ENCODE assay signal across 21 cellular contexts in the genomic region with DNA sequence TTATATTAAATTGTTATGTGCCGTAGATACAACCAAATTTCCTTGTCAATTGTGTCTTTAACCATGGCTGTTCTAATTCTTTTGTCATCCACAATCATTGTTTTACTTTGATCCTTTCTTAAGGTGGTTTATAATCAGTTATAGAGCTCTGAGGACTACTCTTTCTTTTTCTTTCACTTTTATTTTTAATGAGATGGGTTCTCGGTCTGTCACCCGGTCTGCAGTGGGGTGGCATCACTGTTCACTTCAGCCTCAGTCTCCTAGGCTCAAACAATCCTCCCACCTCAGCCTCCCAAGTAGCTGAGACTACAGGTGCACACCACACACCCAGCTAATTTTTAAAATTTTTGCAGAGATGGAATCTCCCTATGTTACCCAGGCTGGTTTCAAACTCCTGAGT.
"Had no signal": no experiment of that assay in that cellular context is flagged by ENCODE, and none has a peak within 500 bp of the region (broad histone marks: within the 10 kb centered on the region; RNA-seq: fewer than 3 reads in every experiment).

No MANE protein-coding gene starts in this region.

- H3K27me3 Mint-ChIP-seq: memory B cell had no signal

- H3K27ac Mint-ChIP-seq: activated T-helper 1 cell treated with anti-CD3 and anti-CD28 coated beads, Interleukin-12 subunit alpha, Interleukin-12 subunit beta, Interleukin-2, Interleukin-4 antibody, amounts not matched to agents 30 ng/mL and 10 ng/mL and 1 ng/mL, durations not matched to agents 14 hours and 24 hours and 36 hours; memory B cell; nephron progenitor cell had no signal

- H3K4me3 ChIP-seq: gastroesophageal sphincter, testis, vagina had no signal

- H2AFZ ChIP-seq: parathyroid adenoma had no signal

- H3K9me3 Mint-ChIP-seq: activated T-helper 1 cell treated with anti-CD3 and anti-CD28 coated beads, Interleukin-12 subunit alpha, Interleukin-12 subunit beta, Interleukin-2, Interleukin-4 antibody, amounts not matched to agents 30 ng/mL and 10 ng/mL and 1 ng/mL, durations not matched to agents 14 hours and 24 hours and 36 hours; memory B cell; nephron progenitor cell had no signal

- H3K4me3 Mint-ChIP-seq: activated T-helper 1 cell treated with anti-CD3 and anti-CD28 coated beads, Interleukin-12 subunit alpha, Interleukin-12 subunit beta, Interleukin-2, Interleukin-4 antibody, amounts not matched to agents 30 ng/mL and 10 ng/mL and 1 ng/mL, durations not matched to agents 14 hours and 24 hours and 36 hours; memory B cell; nephron progenitor cell had no signal

- H3K27me3 ChIP-seq: testis, vagina had no signal

- H3K36me3 ChIP-seq: gastroesophageal sphincter, vagina had no signal

- H3K9me3 ChIP-seq: gastroesophageal sphincter, testis, vagina had no signal

- H3K4me1 ChIP-seq: gastroesophageal sphincter, parathyroid adenoma, testis, vagina had no signal

- DNase-seq: activated CD4-positive, alpha-beta T cell treated with anti-CD3 and anti-CD28 coated beads for 1 hour; activated CD8-positive, alpha-beta memory T cell treated with anti-CD3 and anti-CD28 coated beads, Interleukin-2, amount 50 U/mL, for 48 hours; activated gamma-delta T cell treated with Interleukin-2 at 50 U/mL for 16 hours; cortex of kidney; head of caudate nucleus; hypothalamus; nephron progenitor cell; nucleus accumbens; right cardiac atrium; stimulated activated CD4-positive, alpha-beta T cell treated with anti-CD3 and anti-CD28 coated beads, Interleukin-12 subunit alpha, Interleukin-12 subunit beta, amount 100 ng/mL, for 4 hours; stimulated activated CD4-positive, alpha-beta T cell treated with anti-CD3 and anti-CD28 coated beads, Interleukin-4, amount 100 ng/mL, for 4 hours; T-helper 1 cell; T-helper 9 cell; testis; trophoblast cell had no signal

- ATAC-seq: gastroesophageal sphincter, right cardiac atrium had no signal

- H3K36me3 Mint-ChIP-seq: memory B cell had no signal

- H3K9ac ChIP-seq: parathyroid adenoma had no signal

- H3K4me1 Mint-ChIP-seq: nephron progenitor cell had no signal

- H3K27ac ChIP-seq: epithelial cell of prostate, gastroesophageal sphincter, parathyroid adenoma, testis, vagina had no signal

- H3K79me2 ChIP-seq: parathyroid adenoma had no signal
